ENCODE assay signal across 25 cellular contexts in the genomic region with DNA sequence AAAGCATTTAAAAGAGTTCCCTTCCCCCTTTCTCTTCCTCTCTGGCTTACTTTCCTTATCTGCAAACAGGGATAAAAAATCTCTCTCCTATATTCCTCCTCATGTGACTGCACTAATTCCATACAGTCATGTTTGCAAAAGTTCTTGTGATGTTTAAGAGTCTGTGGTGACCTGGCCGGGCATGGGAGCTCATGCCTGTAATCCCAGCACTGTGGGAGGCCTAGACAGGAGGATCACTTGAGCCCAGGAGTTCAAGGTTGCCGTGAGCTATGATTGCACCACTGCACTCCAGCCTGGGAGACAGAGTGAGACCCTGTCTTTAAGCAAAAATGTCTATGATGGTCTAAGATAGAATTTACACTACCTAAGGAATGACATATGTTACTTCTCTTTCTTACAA. TPM values are rescaled to one million over a fixed set of nuclear protein-coding genes. Genes with fewer than 3 reads are reported as not detected.
"Had no signal": no experiment of that assay in that cellular context is flagged by ENCODE, and none has a peak within 500 bp of the region (broad histone marks: within the 10 kb centered on the region; RNA-seq: fewer than 3 reads in every experiment).

No MANE protein-coding gene starts in this region.

- H3K4me1 ChIP-seq: stomach, suprapubic skin, testis, tibial artery, tibial nerve, transverse colon, upper lobe of left lung, uterus, vagina had no signal

- H3K4me3 ChIP-seq: stomach, suprapubic skin, testis, thoracic aorta, thyroid gland, tibial artery, tibial nerve, transverse colon, upper lobe of left lung, uterus, vagina had no signal

- ATAC-seq: stimulated activated effector memory CD8-positive, alpha-beta T cell treated with anti-CD3 and anti-CD28 coated beads, Interleukin-12 subunit alpha, Interleukin-12 subunit beta, amount 100 ng/mL, for 72 hours; stimulated activated memory B cell treated with anti-CD40 and anti-IgM and Interleukin-4, amounts not matched to agents 10 μg/mL and 1 μg/mL and 100 μg/mL, for 72 hours; stimulated activated naive B cell treated with anti-CD40 and anti-IgM and Interleukin-4, amounts not matched to agents 10 μg/mL and 1 μg/mL and 100 μg/mL, for 72 hours; stimulated activated naive CD8-positive, alpha-beta T cell treated with anti-CD3 and anti-CD28 coated beads, Interleukin-15, amount 100 ng/mL, for 72 hours; stimulated activated naive CD8-positive, alpha-beta T cell treated with anti-CD3 and anti-CD28 coated beads, Interleukin-15, Interleukin-2, amounts not matched to agents 100 U/mL and 50 U/mL, for 24 hours had no signal

- H3K27ac ChIP-seq: stomach, suprapubic skin, testis, thoracic aorta, thyroid gland, tibial artery, tibial nerve, transverse colon, upper lobe of left lung, uterus, vagina had no signal

- H3K36me3 ChIP-seq: stomach, suprapubic skin, thoracic aorta, thyroid gland, tibial artery, tibial nerve, transverse colon, upper lobe of left lung, uterus, vagina had no signal

- H3K9me3 ChIP-seq: stomach, suprapubic skin, testis, thoracic aorta, thyroid gland, tibial artery, tibial nerve, transverse colon, upper lobe of left lung, uterus, vagina had no signal

- H3K27me3 ChIP-seq: suprapubic skin, testis, thyroid gland, tibial nerve, transverse colon, upper lobe of left lung, uterus, vagina had no signal

- DNase-seq: stimulated activated CD4-positive, alpha-beta T cell treated with anti-CD3 and anti-CD28 coated beads, Interleukin-2, amount 100 ng/mL, for 24 hours; stimulated activated CD4-positive, alpha-beta T cell treated with anti-CD3 and anti-CD28 coated beads, Interleukin-2, amount 100 ng/mL, for 48 hours; stimulated activated CD4-positive, alpha-beta T cell treated with anti-CD3 and anti-CD28 coated beads, Interleukin-4, amount 100 ng/mL, for 1 hour; stimulated activated CD4-positive, alpha-beta T cell treated with anti-CD3 and anti-CD28 coated beads, Interleukin-4, amount 100 ng/mL, for 24 hours; stimulated activated CD4-positive, alpha-beta T cell treated with anti-CD3 and anti-CD28 coated beads, Interleukin-4, amount 100 ng/mL, for 4 hours; stimulated activated CD8-positive, alpha-beta memory T cell treated with anti-CD3 and anti-CD28 coated beads, Interleukin-4, amount 100 ng/mL, for 48 hours; stimulated activated naive B cell treated with anti-CD40 and anti-IgM and Interleukin-4, amounts not matched to agents 10 μg/mL and 1 μg/mL and 100 μg/mL, for 72 hours; stimulated activated naive CD4-positive, alpha-beta T cell; stimulated activated naive CD4-positive, alpha-beta T cell treated with Interleukin-2 at 50 U/mL for 16 hours; stimulated activated naive CD8-positive, alpha-beta T cell treated with anti-CD3 and anti-CD28 coated beads, Interleukin-15, amount 100 ng/mL, for 72 hours; stimulated activated naive CD8-positive, alpha-beta T cell treated with anti-CD3 and anti-CD28 coated beads, Interleukin-15, Interleukin-2, amounts not matched to agents 100 U/mL and 50 U/mL, for 24 hours; stomach; substantia nigra; testis; thyroid gland; tibial artery; transverse colon; upper lobe of left lung; uterus had no signal

RNA-seq across cellular contexts. Expression of a gene that starts 19.6 kb away (rescaled TPM):
- total RNA-seq: transverse colon had no signal
